ENCODE assay signal across 8 cellular contexts in the genomic region with DNA sequence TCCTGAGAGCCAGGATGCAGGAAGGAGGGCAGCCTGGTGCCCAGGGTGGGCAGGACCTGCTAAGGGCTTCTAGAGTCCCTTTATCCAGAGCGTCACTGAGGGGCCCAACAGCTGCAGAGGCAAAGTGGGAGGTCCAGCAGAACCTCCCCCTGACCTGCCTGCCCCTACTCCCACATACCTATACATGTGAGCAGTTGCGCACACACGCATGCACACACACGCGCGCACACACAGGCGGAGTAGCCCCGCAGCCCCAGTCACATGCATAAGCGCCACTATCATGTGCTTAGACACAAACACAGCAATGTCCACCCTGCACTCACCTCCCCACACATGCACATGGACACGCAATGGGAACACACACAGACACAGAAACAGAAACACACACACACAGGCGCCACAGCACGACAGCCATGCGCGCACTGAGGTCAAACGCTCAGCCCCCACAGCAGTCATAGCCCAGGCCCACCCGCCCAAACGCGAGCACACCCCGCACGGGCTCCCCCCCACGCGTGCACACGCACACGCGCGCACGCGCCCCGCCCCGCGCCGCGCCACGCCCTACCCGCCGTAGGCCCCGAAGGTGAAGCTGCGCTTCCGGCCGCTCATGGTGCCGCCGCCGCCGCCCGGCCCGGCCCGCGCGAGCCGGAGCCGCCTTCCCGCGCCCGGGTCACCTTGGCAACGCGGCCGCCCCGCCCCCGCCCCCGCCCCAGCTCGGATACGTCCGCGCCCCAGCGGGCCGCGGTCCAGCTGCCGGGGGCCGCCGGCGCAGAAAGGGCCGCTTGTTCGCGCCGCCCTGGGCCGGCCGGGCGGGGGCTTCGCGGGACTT. TPM values are rescaled to one million over a fixed set of nuclear protein-coding genes. Genes with fewer than 3 reads are reported as not detected.
DNase-seq lines count a peak whose midpoint lies in the region; ATAC-seq and TF ChIP-seq lines count a peak whose summit lies in the region.

No MANE protein-coding gene starts in this region.

- no peaks in the 10 kb centered on the region for H3K9me3 Mint-ChIP-seq in activated B cell treated with CpG ODN at 0.5 μM for 24 hours
- no peaks in the 10 kb centered on the region for H3K9me3 Mint-ChIP-seq in memory B cell

- H3K36me3 Mint-ChIP-seq in activated B cell treated with CpG ODN at 0.5 μM for 24 hours (ENCODE audit: low read depth) (no peaks in the 10 kb centered on the region), memory B cell (no peaks in the 10 kb centered on the region)

- H3K4me1 ChIP-seq in HEK293 (ENCODE audit: control insufficient read depth, insufficient read depth, low read length): no peaks in the 10 kb centered on the region
- H3K4me1 ChIP-seq in Karpas-422 (ENCODE audit: low read length): no peaks in the 10 kb centered on the region

- no peaks in the 10 kb centered on the region for H3K79me2 ChIP-seq in Karpas-422 (ENCODE audit: low read length)

- H3K4me1 Mint-ChIP-seq in activated B cell treated with CpG ODN at 0.5 μM for 24 hours (peaks cover 19% of the 10 kb centered on the region), memory B cell (peaks cover 25% of the 10 kb centered on the region)

- H3K4me3 Mint-ChIP-seq in activated B cell treated with CpG ODN at 0.5 μM for 24 hours: peak overlapping the region; percentile 84
- H3K4me3 Mint-ChIP-seq in memory B cell: peak overlapping the region; percentile 87

- DNase-seq in AG04449 (ENCODE audit: low read depth, low spot score) (no peak), activated B cell treated with CpG ODN at 0.5 μM for 24 hours (peak; percentile 35), dorsolateral prefrontal cortex (peak in 5 of 10 donors; percentile 46 to 82 (median 53)), memory B cell (ENCODE audit: low spot score in 2 of 2) (no peak), substantia nigra (lab: John Stamatoyannopoulos, UW) (peak in 44 of 49 donors; percentile 8 to 87 (median 64)), Karpas-422 (no peak)

- H3K36me3 ChIP-seq in HEK293 (ENCODE audit: control insufficient read depth in 2 of 2, insufficient read depth in 1 of 2, low read length in 2 of 2) (no peaks in the 10 kb centered on the region), Karpas-422 (ENCODE audit: insufficient read depth, low read length) (no peaks in the 10 kb centered on the region)

- no peaks in the 10 kb centered on the region for H4K20me1 ChIP-seq in Karpas-422 (ENCODE audit: insufficient read depth, low read depth, low read length)

- H3K27ac ChIP-seq in HEK293 (ENCODE audit: extremely low read depth, low read depth, low read length) (no peak overlapping the region), dorsolateral prefrontal cortex (peak overlapping the region; percentile 1 to 97 (median 88)), substantia nigra (ENCODE audit: low read depth, low read length, poor library complexity, severe bottlenecking) (peak overlapping the region; percentile 93), Karpas-422 (ENCODE audit: low read length) (no peak overlapping the region)

- no peaks in the 10 kb centered on the region for H3K9me2 ChIP-seq in Karpas-422 (replicated peaks; ENCODE audit: insufficient read depth, low read length)

- no peak overlapping the region for H3K4me2 ChIP-seq in Karpas-422 (ENCODE audit: low read depth, low read length, poor library complexity, severe bottlenecking)

- no peak overlapping the region for H3K27ac Mint-ChIP-seq in activated B cell treated with CpG ODN at 0.5 μM for 24 hours
- no peak overlapping the region for H3K27ac Mint-ChIP-seq in memory B cell

- intact Hi-C loops in activated B cell treated with CpG ODN at 0.5 μM for 24 hours (cut with micrococcal nuclease): loop anchor here (10.0 kb wide), 1 partner anchor 397 kb away; no protein-coding TSS in a partner anchor
- intact Hi-C loops in dorsolateral prefrontal cortex (cut with DNase I): loop anchor here in 1 of 2 donors (2.0 kb wide), 1 partner anchor 27 kb away; no protein-coding TSS in a partner anchor

- POLR2A ChIA-PET in AG04449 (lab: Yijun Ruan, JAX) (no interaction called here), HEK293 (lab: Yijun Ruan, JAX) (no interaction called here), activated B cell treated with CpG ODN at 0.5 μM for 24 hours (lab: Charles Lee) (interaction anchor here (1.0 kb wide), 1 partner anchor 133 kb away, joined by 3 read pairs; no protein-coding TSS in a partner anchor)

- H3K9me3 ChIP-seq in HEK293 (ENCODE audit: control insufficient read depth, insufficient read depth, low read depth, low read length) (no peaks in the 10 kb centered on the region), Karpas-422 (ENCODE audit: low read length) (no peaks in the 10 kb centered on the region)

- H3K27me3 Mint-ChIP-seq in activated B cell treated with CpG ODN at 0.5 μM for 24 hours (peaks cover 22% of the 10 kb centered on the region), memory B cell (peaks cover 18% of the 10 kb centered on the region)

- H3K27me3 ChIP-seq in dorsolateral prefrontal cortex (no peaks in the 10 kb centered on the region), Karpas-422 (ENCODE audit: low read length) (no peaks in the 10 kb centered on the region)

- TF ChIP-seq CTCF in AG04449 (IDR thresholded peaks at IDR 0.05; ENCODE audit: insufficient read depth, low read length, missing control alignments): no peak
- TF ChIP-seq CTCF in HEK293 (tag by site-specific recombination; IDR thresholded peaks at IDR 0.05): no peak
- TF ChIP-seq CTCF in activated B cell treated with CpG ODN at 0.5 μM for 24 hours (IDR thresholded peaks at IDR 0.05): no peak
- TF ChIP-seq CTCF in dorsolateral prefrontal cortex (IDR thresholded peaks at IDR 0.05 in 54 of 56, conservative IDR thresholded peaks at IDR 0.05 in 2 of 56; ENCODE audit: low read depth in 1 of 56, partially characterized antibody in 56 of 56): no peak

- H3K4me3 ChIP-seq in AG04449 (ENCODE audit: low read depth, low read length): peak overlapping the region; percentile 44
- peak overlapping the region; percentile 35 for H3K4me3 ChIP-seq in HEK293 (ENCODE audit: low read depth, low read length)
- H3K4me3 ChIP-seq in dorsolateral prefrontal cortex: peak overlapping the region; percentile 34 to 76 (median 62)
- H3K4me3 ChIP-seq in Karpas-422 (ENCODE audit: low read length): no peak overlapping the region

- H3K9ac ChIP-seq in Karpas-422 (ENCODE audit: low read length): no peak overlapping the region

- CTCF ChIA-PET in AG04449 (lab: Yijun Ruan, JAX): interaction anchor here (1.7 kb wide), 1 partner anchor 9 kb away, joined by 4 read pairs; no protein-coding TSS in a partner anchor
- CTCF ChIA-PET in HEK293 (lab: Yijun Ruan, JAX): no interaction called here
- CTCF ChIA-PET in activated B cell treated with CpG ODN at 0.5 μM for 24 hours (lab: Charles Lee): no interaction called here

- H2AFZ ChIP-seq in Karpas-422 (ENCODE audit: low read length): no peak overlapping the region

- ATAC-seq in activated B cell treated with CpG ODN at 0.5 μM for 24 hours (ENCODE audit: low read depth) (peak; percentile 79), memory B cell (ENCODE audit: low read depth) (peak; percentile 87), HG03135 (IDR thresholded peaks at IDR 0.05; ENCODE audit: unreplicated experiment) (no peak)

TF ChIP-seq in HEK293, 187 proteins besides CTCF, POLR2A, EP300 and RAD21 (continues in another document):
- no peak for TF ChIP-seq ZNF777 (tag by site-specific recombination; IDR thresholded peaks at IDR 0.05; ENCODE audit: borderline replicate concordance)
- TF ChIP-seq ZXDB (tag by site-specific recombination; IDR thresholded peaks at IDR 0.05): no peak
- TF ChIP-seq, protein P1, sequence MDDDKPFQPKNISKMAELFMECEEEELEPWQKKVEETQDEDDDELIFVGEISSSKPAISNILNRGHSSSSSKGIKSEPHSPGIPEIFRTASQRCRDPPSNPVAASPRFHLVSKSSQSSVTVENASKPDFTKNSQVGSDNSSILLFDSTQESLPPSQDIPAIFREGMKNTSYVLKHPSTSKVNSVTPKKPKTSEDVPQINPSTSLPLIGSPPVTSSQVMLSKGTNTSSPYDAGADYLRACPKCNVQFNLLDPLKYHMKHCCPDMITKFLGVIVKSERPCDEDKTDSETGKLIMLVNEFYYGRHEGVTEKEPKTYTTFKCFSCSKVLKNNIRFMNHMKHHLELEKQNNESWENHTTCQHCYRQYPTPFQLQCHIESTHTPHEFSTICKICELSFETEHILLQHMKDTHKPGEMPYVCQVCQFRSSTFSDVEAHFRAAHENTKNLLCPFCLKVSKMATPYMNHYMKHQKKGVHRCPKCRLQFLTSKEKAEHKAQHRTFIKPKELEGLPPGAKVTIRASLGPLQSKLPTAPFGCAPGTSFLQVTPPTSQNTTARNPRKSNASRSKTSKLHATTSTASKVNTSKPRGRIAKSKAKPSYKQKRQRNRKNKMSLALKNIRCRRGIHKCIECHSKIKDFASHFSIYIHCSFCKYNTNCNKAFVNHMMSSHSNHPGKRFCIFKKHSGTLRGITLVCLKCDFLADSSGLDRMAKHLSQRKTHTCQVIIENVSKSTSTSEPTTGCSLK (tag by site-specific recombination; IDR thresholded peaks at IDR 0.05): no peak

RNA-seq across cellular contexts. Expression of a gene that starts 17.7 kb away (rescaled TPM):
- total RNA-seq in activated B cell treated with CpG ODN at 0.5 μM for 24 hours: 0.54 and 0.60 TPM in 2 replicates
- 100 to 1,000 TPM; 108 to 286 (median 187) TPM for total RNA-seq in dorsolateral prefrontal cortex
- total RNA-seq in Karpas-422 (2014; rRNA removed; shearing (Covaris generic); ENCODE audit: low replicate concordance): not detected in 2 replicates

Comparison
In these comparisons a context has a peak if more than half of its experiments do, and no peak if none do; other contexts are left out.
1. DNase-seq: peak in activated B cell treated with CpG ODN at 0.5 μM for 24 hours (single experiment) and substantia nigra (44 of 49); none in AG04449 (single experiment), memory B cell (0 of 2) and Karpas-422 (single experiment).
2. H3K27ac ChIP-seq: peak in dorsolateral prefrontal cortex (59 of 59) and substantia nigra (single experiment); none in HEK293 (single experiment) and Karpas-422 (single experiment).
3. RNA of a gene that starts 17.7 kb away (total RNA-seq): 108 to 286 TPM in dorsolateral prefrontal cortex; 0.54 to 0.60 TPM in activated B cell treated with CpG ODN at 0.5 μM for 24 hours and not detected in Karpas-422; every median in the first group is over 10 times any median in the second.